Comparison of ENCODE assay signal across 18 cellular contexts in the genomic region with DNA sequence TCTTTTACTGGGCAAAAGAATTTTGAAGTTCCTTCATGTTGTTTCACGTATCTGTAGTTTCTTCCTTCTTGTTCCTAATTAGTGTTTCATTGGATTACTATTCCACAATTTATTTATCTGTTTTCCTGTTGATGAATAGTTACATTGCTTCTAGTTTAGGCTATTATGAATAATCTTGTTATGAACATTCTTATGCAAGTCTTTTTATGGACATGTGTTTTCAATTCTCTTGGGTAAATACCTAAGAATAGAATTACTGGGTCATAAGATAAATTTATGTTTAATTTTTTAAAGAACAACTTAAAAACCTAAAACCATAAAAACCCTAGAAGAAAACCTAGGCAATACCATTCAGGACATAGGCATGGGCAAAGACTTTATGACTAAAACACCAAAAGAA.
DNase-seq lines count a peak whose midpoint lies in the region; TF ChIP-seq lines count a peak whose summit lies in the region.
"Had no signal": no experiment of that assay in that cellular context is flagged by ENCODE, and none has a peak within 500 bp of the region (broad histone marks: within the 10 kb centered on the region; RNA-seq: fewer than 3 reads in every experiment).

No MANE protein-coding gene starts in this region.

- H3K27me3 Mint-ChIP-seq in immature natural killer cell (ENCODE audit: low read depth in 3 of 3) = peaks cover 0 to 2% (median 0%) of the 10 kb centered on the region in 3 donors
- H3K27me3 Mint-ChIP-seq: B cell, IgD-negative memory B cell had no signal

- H3K4me1 ChIP-seq in adipocyte (ENCODE audit: control insufficient read depth, insufficient read depth, low read length) = peaks cover 18% of the 10 kb centered on the region
- H3K4me1 ChIP-seq: HAP-1 had no signal

- no peaks in the 10 kb centered on the region for H3K36me3 ChIP-seq in adipocyte (ENCODE audit: control insufficient read depth, insufficient read depth, low read length, severe bottlenecking)
- H3K36me3 ChIP-seq: HAP-1 had no signal

- no peak overlapping the region for H3K27ac Mint-ChIP-seq in immature natural killer cell
- H3K27ac Mint-ChIP-seq: B cell, GM23338, IgD-negative memory B cell had no signal

- TF ChIP-seq CTCF in AG09309 (IDR thresholded peaks at IDR 0.05; ENCODE audit: control insufficient read depth, insufficient read depth, low read depth, low read length, missing control alignments) (no peak), fibroblast of the aortic adventitia (IDR thresholded peaks at IDR 0.05; ENCODE audit: insufficient read depth, low read length) (no peak)

- no peaks in the 10 kb centered on the region for H3K9me3 ChIP-seq in adipocyte (ENCODE audit: control insufficient read depth, low read length)
- H3K9me3 ChIP-seq: HAP-1 had no signal

- H3K9ac ChIP-seq in adipocyte (ENCODE audit: low read length) = no peak overlapping the region

- no peak overlapping the region for H3K4me3 ChIP-seq in AG09309 (ENCODE audit: control insufficient read depth, low read depth, low read length)
- H3K4me3 ChIP-seq in adipocyte (ENCODE audit: low read length) = peak overlapping the region; percentile 11
- H3K4me3 ChIP-seq in fibroblast of the aortic adventitia (ENCODE audit: low read depth, low read length) = no peak overlapping the region
- H3K4me3 ChIP-seq: GM12878, GM23338, HAP-1 had no signal

- no peaks in the 10 kb centered on the region for H3K27me3 ChIP-seq in adipocyte (replicated peaks; ENCODE audit: control insufficient read depth, insufficient read depth, low read length)

- H3K36me3 Mint-ChIP-seq in immature natural killer cell = no peaks in the 10 kb centered on the region
- H3K36me3 Mint-ChIP-seq: IgD-negative memory B cell had no signal

- peaks cover 2 to 11% (median 5%) of the 10 kb centered on the region in 6 donors for H3K9me3 Mint-ChIP-seq in immature natural killer cell
- H3K9me3 Mint-ChIP-seq: GM23338 had no signal

- DNase-seq in AG09309 (ENCODE audit: low read depth) (peak; percentile 59), GM04503 (ENCODE audit: low read depth) (peak; percentile 38), adipocyte (ENCODE audit: low read depth) (peak; percentile 62), fibroblast of the aortic adventitia (ENCODE audit: low read depth) (peak; percentile 17), immature natural killer cell (no peak), NCI-H1436 treated with DMSO at 0.1 percent for 48 hours (lab: John Stamatoyannopoulos, UW) (no peak), NOMO-1 treated with dmso at 0.1 percent for 144 hours (lab: John Stamatoyannopoulos, UW; ENCODE audit: unreplicated experiment) (no peak), NCI-H524 (lab: John Stamatoyannopoulos, UW) (no peak)
- DNase-seq: DMS53; NCI-H187 treated with DMSO at 0.1 percent for 48 hours; NCI-H748 treated with DMSO at 0.1 percent for 48 hours; NK-92 treated with Interleukin-12 subunit alpha and Interleukin-12 subunit beta, amount 100 ng/mL, for 24 hours; SIG-M5 had no signal

- no peaks in the 10 kb centered on the region for H3K4me1 Mint-ChIP-seq in immature natural killer cell
- H3K4me1 Mint-ChIP-seq: B cell, GM23338, IgD-negative memory B cell had no signal

- H3K4me3 Mint-ChIP-seq in immature natural killer cell = no peak overlapping the region
- H3K4me3 Mint-ChIP-seq: B cell, GM23338, IgD-negative memory B cell had no signal

Comparison
In these comparisons a context has a peak if more than half of its experiments do, and no peak if none do; other contexts are left out.
1. DNase-seq: peak in AG09309 (single experiment), GM04503 (single experiment), adipocyte (single experiment) and fibroblast of the aortic adventitia (single experiment); none in immature natural killer cell (0 of 3), NCI-H1436 treated with DMSO at 0.1 percent for 48 hours (single experiment), NOMO-1 treated with dmso at 0.1 percent for 144 hours (single experiment) and NCI-H524 (0 of 2).